In genomic region chr1:41661428-41662060, GRCh38 we compare ENCODE assay signal across 8 cellular contexts.
A peak's percentile ranks its signal among the peaks of the same experiment; 100 is the strongest.
DNase-seq lines count a peak whose midpoint lies in the region; ATAC-seq and TF ChIP-seq lines count a peak whose summit lies in the region.

No MANE protein-coding gene starts in this region.

- TF ChIP-seq CTCF in VCaP (conservative IDR thresholded peaks at IDR 0.05) (no peak), esophagus squamous epithelium (IDR thresholded peaks at IDR 0.05) (peak in 1 of 6 experiments; percentile 6), osteocyte (IDR thresholded peaks at IDR 0.05) (no peak)

- H3K9me3 Mint-ChIP-seq in osteocyte (ENCODE audit: unreplicated experiment) = no peaks in the 10 kb centered on the region

- peak overlapping the region; percentile 54 to 87 (median 68) for H3K4me3 ChIP-seq in esophagus squamous epithelium

- WGBS in esophagus squamous epithelium, 2 donors = 0 to 3% methylated on average over 1 to 7 of the region's 44 CpGs

- peaks cover 10 to 69% (median 27%) of the 10 kb centered on the region in 3 donors for H3K4me1 ChIP-seq in esophagus squamous epithelium

- no peak for TF ChIP-seq POLR2A in esophagus squamous epithelium (IDR thresholded peaks at IDR 0.05)

- H3K27ac ChIP-seq in VCaP = peak overlapping the region; percentile 54; the same call in 1 of the 2 replicates
- peak overlapping the region; percentile 63 to 92 (median 76) for H3K27ac ChIP-seq in esophagus squamous epithelium

- no peaks in the 10 kb centered on the region for H3K36me3 ChIP-seq in esophagus squamous epithelium

- intact Hi-C loops in esophagus squamous epithelium (cut with DNase I) = no loop called here

- peak; percentile 23 for DNase-seq in activated T-cell treated with anti-CD3 and anti-CD28 coated beads for 24 hours (ENCODE audit: low read depth)
- no peak for DNase-seq in activated T-cell treated with anti-CD3 and anti-CD28 coated beads for 4 hours
- DNase-seq in esophagus squamous epithelium (lab: John Stamatoyannopoulos, UW) = no peak
- DNase-seq in osteocyte (ENCODE audit: extremely low spot score, unreplicated experiment) = no peak
- no peak for DNase-seq in pons (ENCODE audit: low spot score)
- no peak for DNase-seq in NCI-H774 (lab: John Stamatoyannopoulos, UW)

- H3K4me1 Mint-ChIP-seq in osteocyte (ENCODE audit: unreplicated experiment) = peaks cover 31% of the 10 kb centered on the region

- H3K27me3 ChIP-seq in esophagus squamous epithelium = no peaks in the 10 kb centered on the region

- no peaks in the 10 kb centered on the region for H3K27me3 Mint-ChIP-seq in osteocyte (ENCODE audit: unreplicated experiment)

- peak overlapping the region; percentile 76 for H3K4me3 Mint-ChIP-seq in osteocyte (ENCODE audit: unreplicated experiment)

- H3K9me3 ChIP-seq in esophagus squamous epithelium = no peaks in the 10 kb centered on the region

- no peaks in the 10 kb centered on the region for H3K36me3 Mint-ChIP-seq in osteocyte (ENCODE audit: unreplicated experiment)

- peak; percentile 8 for ATAC-seq in HG03064 (IDR thresholded peaks at IDR 0.05; ENCODE audit: low read depth, unreplicated experiment)

- no peak overlapping the region for H3K27ac Mint-ChIP-seq in osteocyte (ENCODE audit: unreplicated experiment)
